ENCODE assay signal across 1 cellular context in genomic region chr1:214602764-214603657, GRCh38.
TF ChIP-seq lines count a peak whose summit lies in the region.

Gene CENPF, plus strand, starts transcription at chr1:214603195. Its CDS starts 10,560 bp downstream, at chr1:214613755.

TF ChIP-seq in K562, 482 proteins besides CTCF, POLR2A, EP300 and RAD21 (continued from another document and continues in another):
- TF ChIP-seq ZMIZ1 (IDR thresholded peaks at IDR 0.05; ENCODE audit: low read depth in 2 of 2, low read length in 2 of 2): 0 out of 4 replicates have a peak, but pooled peaks of 1 of the 2 experiments have one; percentile 34
- TF ChIP-seq THRB (CRISPR knock-in tag; conservative IDR thresholded peaks at IDR 0.05): 0 out of 2 replicates have a peak, but pooled peaks have one; percentile 55
- no peak for TF ChIP-seq ZNF398 (CRISPR knock-in tag; IDR thresholded peaks at IDR 0.05)
- TF ChIP-seq SRSF1 (IDR thresholded peaks at IDR 0.05; ENCODE audit: low read depth, low read length): 0 out of 2 replicates have a peak, but pooled peaks have one; percentile 47
- TF ChIP-seq ERF (CRISPR knock-in tag; IDR thresholded peaks at IDR 0.05): no peak
- 0 out of 2 replicates have a peak, but pooled peaks have one; percentile 24 for TF ChIP-seq SMAD3 (CRISPR knock-in tag; conservative IDR thresholded peaks at IDR 0.05)
- peak; percentile 65 for TF ChIP-seq SMAD4 (CRISPR knock-in tag; conservative IDR thresholded peaks at IDR 0.05)
- peak; percentile 51; the same call in 1 of the 2 replicates for TF ChIP-seq ZNF511 (CRISPR knock-in tag; IDR thresholded peaks at IDR 0.05)
- TF ChIP-seq CREB1 (IDR thresholded peaks at IDR 0.05): peak; percentile 82
- peak; percentile 76 for TF ChIP-seq CREB1 (CRISPR knock-in tag; IDR thresholded peaks at IDR 0.05)
- 0 out of 2 replicates have a peak, but pooled peaks have one; percentile 18 for TF ChIP-seq E2F5 (CRISPR knock-in tag; IDR thresholded peaks at IDR 0.05)
- no peak for TF ChIP-seq RERE (CRISPR knock-in tag; IDR thresholded peaks at IDR 0.05; ENCODE audit: borderline replicate concordance)
- TF ChIP-seq SIX5 (IDR thresholded peaks at IDR 0.05; ENCODE audit: borderline replicate concordance in 1 of 2, insufficient read depth in 1 of 2, low read depth in 1 of 2, low read length in 2 of 2): no peak
- TF ChIP-seq MTA3 (IDR thresholded peaks at IDR 0.05; ENCODE audit: borderline replicate concordance): peak; percentile 73
- peak in 1 of 2 experiments; percentile 29; a peak in 1 of 4 replicates for TF ChIP-seq ZNF639 (CRISPR knock-in tag; conservative IDR thresholded peaks at IDR 0.05 in 1 of 2, IDR thresholded peaks at IDR 0.05 in 1 of 2)
- peak; percentile 96 for TF ChIP-seq MXI1 (IDR thresholded peaks at IDR 0.05; ENCODE audit: low read depth, low read length)
- 0 out of 2 replicates have a peak, but pooled peaks have one; percentile 30 for TF ChIP-seq RFX5 (IDR thresholded peaks at IDR 0.05; ENCODE audit: low read depth, low read length)
- peak; percentile 95 for TF ChIP-seq RFX1 (IDR thresholded peaks at IDR 0.05)
- TF ChIP-seq E2F8 (IDR thresholded peaks at IDR 0.05; ENCODE audit: low read depth, partially characterized antibody): peak; percentile 39
- no peak; a peak in 1 of 4 replicates for TF ChIP-seq SRF (CRISPR knock-in tag; IDR thresholded peaks at IDR 0.05)
- TF ChIP-seq HCFC1 (IDR thresholded peaks at IDR 0.05; ENCODE audit: low read depth, low read length): peak; percentile 51; the same call in 1 of the 2 replicates
- TF ChIP-seq CCAR2 (IDR thresholded peaks at IDR 0.05; ENCODE audit: low read depth, low read length): no peak
- peak; percentile 71 for TF ChIP-seq CHD2 (IDR thresholded peaks at IDR 0.05; ENCODE audit: low read depth, low read length)
- TF ChIP-seq MTA1 (IDR thresholded peaks at IDR 0.05; ENCODE audit: borderline replicate concordance): peak; percentile 87; the same call in 1 of the 2 replicates
- TF ChIP-seq TEAD4 (IDR thresholded peaks at IDR 0.05; ENCODE audit: low read length): peak; percentile 88
- peak; percentile 71; the same call in 1 of the 2 replicates for TF ChIP-seq TEAD4 (CRISPR knock-in tag; IDR thresholded peaks at IDR 0.05; ENCODE audit: borderline replicate concordance)
- peak; percentile 96 for TF ChIP-seq ZNF395 (CRISPR knock-in tag; IDR thresholded peaks at IDR 0.05)
- no peak for TF ChIP-seq CBFB (CRISPR knock-in tag; IDR thresholded peaks at IDR 0.05)
- no peak for TF ChIP-seq ETV6 (IDR thresholded peaks at IDR 0.05; ENCODE audit: borderline replicate concordance in 1 of 2, low read depth in 2 of 2, low read length in 1 of 2)
- TF ChIP-seq ETV6 (CRISPR knock-in tag; IDR thresholded peaks at IDR 0.05; ENCODE audit: borderline replicate concordance): 0 out of 2 replicates have a peak, but pooled peaks have one; percentile 68
- peak; percentile 68 for TF ChIP-seq POLR2H (tag; IDR thresholded peaks at IDR 0.05; ENCODE audit: low read depth)
- 0 out of 2 replicates have a peak, but pooled peaks have one; percentile 27 for TF ChIP-seq ZNF830 (CRISPR knock-in tag; IDR thresholded peaks at IDR 0.05)
- TF ChIP-seq GABPB1 (CRISPR knock-in tag; IDR thresholded peaks at IDR 0.05): peak; percentile 70
- no peak for TF ChIP-seq TCF7 (IDR thresholded peaks at IDR 0.05; ENCODE audit: borderline replicate concordance)
- peak; percentile 86 for TF ChIP-seq SIN3B (IDR thresholded peaks at IDR 0.05; ENCODE audit: low read depth)
- peak; percentile 67; the same call in 1 of the 2 replicates for TF ChIP-seq DIDO1 (tag; IDR thresholded peaks at IDR 0.05; ENCODE audit: low read depth)
- TF ChIP-seq CTBP1 (IDR thresholded peaks at IDR 0.05; ENCODE audit: borderline replicate concordance): peak; percentile 49; the same call in 1 of the 2 replicates
- peak; percentile 79 for TF ChIP-seq BMI1 (IDR thresholded peaks at IDR 0.05; ENCODE audit: low read length)
- TF ChIP-seq USF1 (CRISPR knock-in tag; IDR thresholded peaks at IDR 0.05): peak; percentile 94
- TF ChIP-seq LCOR (CRISPR knock-in tag; IDR thresholded peaks at IDR 0.05): peak; percentile 95
